Comparison of ENCODE assay signal across 23 cellular contexts in the genomic region with DNA sequence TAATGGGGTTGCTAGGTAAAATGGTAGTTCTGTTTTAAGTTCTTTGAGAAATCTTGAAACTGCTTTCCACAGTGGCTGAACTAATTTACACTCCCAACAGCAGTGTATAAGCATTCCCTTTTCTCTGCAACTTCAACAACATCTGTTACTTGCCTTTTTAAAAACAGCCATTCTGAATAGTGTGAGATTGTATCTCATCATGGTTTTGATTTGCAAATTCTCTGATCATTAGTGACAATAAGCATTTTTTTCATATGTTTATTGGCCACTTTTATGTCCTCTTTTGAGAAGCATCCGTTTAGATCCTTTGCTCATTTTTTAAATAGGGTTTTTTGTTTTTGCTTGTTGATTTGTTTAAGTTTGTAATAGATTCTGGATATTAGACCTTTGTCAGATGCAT.
"Had no signal": no experiment of that assay in that cellular context is flagged by ENCODE, and none has a peak within 500 bp of the region (broad histone marks: within the 10 kb centered on the region; RNA-seq: fewer than 3 reads in every experiment).

No MANE protein-coding gene starts in this region.

- H3K4me1 ChIP-seq: colonic mucosa, esophagus squamous epithelium, gastrocnemius medialis, heart right ventricle, left lung, lower lobe of right lung had no signal

- DNase-seq: colonic mucosa; cortex of kidney; effector CD8-positive, alpha-beta T cell; effector memory CD8-positive, alpha-beta T cell; endodermal cell; esophagus squamous epithelium; foreskin fibroblast; foreskin melanocyte; gastrocnemius medialis; glutamatergic neuron; head of caudate nucleus; heart right ventricle; hippocampal formation; left cardiac atrium; left lung; left ventricle myocardium superior; lower lobe of right lung; mesenchymal stem cell; mucosa of descending colon; naive B cell had no signal

- FAIRE-seq: endothelial cell of umbilical vein, islet of Langerhans, keratinocyte had no signal

- H3K36me3 ChIP-seq: colonic mucosa, esophagus squamous epithelium, gastrocnemius medialis, heart right ventricle, left lung, lower lobe of right lung had no signal

- H3K9me3 ChIP-seq: colonic mucosa, gastrocnemius medialis, lower lobe of right lung, mucosa of descending colon had no signal

- H3K4me3 ChIP-seq: colonic mucosa, esophagus squamous epithelium, gastrocnemius medialis, heart right ventricle, left lung, lower lobe of right lung, mucosa of descending colon had no signal

- H3K27ac ChIP-seq: colonic mucosa, esophagus squamous epithelium, gastrocnemius medialis, heart right ventricle, left lung, lower lobe of right lung had no signal

- H3K27me3 ChIP-seq: colonic mucosa, esophagus squamous epithelium, gastrocnemius medialis, heart right ventricle, left lung had no signal
